22 cellular contexts compared by ENCODE assay signal in the genomic region with DNA sequence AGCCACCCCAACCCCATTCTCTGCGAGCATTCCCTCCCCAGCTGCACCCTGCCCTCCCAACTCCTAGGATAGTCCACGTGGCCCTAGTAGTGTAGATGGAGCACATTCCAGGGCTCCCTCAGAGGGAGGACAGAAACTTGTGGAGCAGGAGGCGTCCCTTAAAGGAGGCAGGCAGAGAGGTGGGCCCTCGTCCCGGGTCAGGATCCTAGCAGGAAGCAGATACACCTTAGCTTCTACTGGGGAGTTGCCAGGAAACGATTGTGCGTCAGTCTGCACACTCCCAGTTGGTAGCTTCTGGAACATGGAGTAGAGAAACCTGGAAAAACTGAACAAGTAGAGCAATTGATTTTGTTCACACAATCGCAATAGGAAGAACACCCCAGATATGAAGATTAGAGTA.
"Had no signal": no experiment of that assay in that cellular context is flagged by ENCODE, and none has a peak within 500 bp of the region (broad histone marks: within the 10 kb centered on the region; RNA-seq: fewer than 3 reads in every experiment).

No MANE protein-coding gene starts in this region.

- H3K4me1 Mint-ChIP-seq: nephron had no signal

- H3K27ac Mint-ChIP-seq: activated T-helper 1 cell treated with anti-CD3 and anti-CD28 coated beads, Interleukin-12 subunit alpha, Interleukin-12 subunit beta, Interleukin-2, Interleukin-4 antibody, amounts not matched to agents 30 ng/mL and 10 ng/mL and 1 ng/mL, durations not matched to agents 14 hours and 24 hours and 36 hours; nephron; stimulated activated naive CD8-positive, alpha-beta T cell treated with anti-CD3 and anti-CD28 coated beads, Interleukin-15, Interleukin-2, amounts not matched to agents 100 ng/mL and 50 ng/mL, for 24 hours had no signal

- H3K36me3 ChIP-seq: adrenal gland, cardiac muscle cell, left ventricle myocardium inferior, upper lobe of left lung, WERI-Rb-1 had no signal

- H3K9me3 ChIP-seq: adrenal gland, left ventricle myocardium inferior, upper lobe of left lung had no signal

- H3K27me3 ChIP-seq: adrenal gland, upper lobe of left lung had no signal

- H3K9me3 Mint-ChIP-seq: activated naive CD4-positive, alpha-beta T cell treated with anti-CD3 and anti-CD28 coated beads, Interleukin-2, amount 50 U/mL, for 72 hours; activated T-helper 1 cell treated with anti-CD3 and anti-CD28 coated beads, Interleukin-12 subunit alpha, Interleukin-12 subunit beta, Interleukin-2, Interleukin-4 antibody, amounts not matched to agents 30 ng/mL and 10 ng/mL and 1 ng/mL, durations not matched to agents 14 hours and 24 hours and 36 hours; nephron; stimulated activated naive CD8-positive, alpha-beta T cell treated with anti-CD3 and anti-CD28 coated beads, Interleukin-15, Interleukin-2, amounts not matched to agents 100 ng/mL and 50 ng/mL, for 24 hours had no signal

- H3K4me3 Mint-ChIP-seq: activated T-helper 1 cell treated with anti-CD3 and anti-CD28 coated beads, Interleukin-12 subunit alpha, Interleukin-12 subunit beta, Interleukin-2, Interleukin-4 antibody, amounts not matched to agents 30 ng/mL and 10 ng/mL and 1 ng/mL, durations not matched to agents 14 hours and 24 hours and 36 hours; nephron; stimulated activated naive CD8-positive, alpha-beta T cell treated with anti-CD3 and anti-CD28 coated beads, Interleukin-15, Interleukin-2, amounts not matched to agents 100 ng/mL and 50 ng/mL, for 24 hours had no signal

- H3K27ac ChIP-seq: adrenal gland, cardiac muscle cell, left ventricle myocardium inferior, upper lobe of left lung, WERI-Rb-1 had no signal

- H3K4me3 ChIP-seq: adrenal gland, cardiac muscle cell, left ventricle myocardium inferior, upper lobe of left lung had no signal

- H3K36me3 Mint-ChIP-seq: activated naive CD4-positive, alpha-beta T cell treated with anti-CD3 and anti-CD28 coated beads, Interleukin-2, amount 50 U/mL, for 72 hours had no signal

- DNase-seq: activated CD4-positive, alpha-beta T cell treated with anti-CD3 and anti-CD28 coated beads, Interleukin-2, amount 50 U/mL, for 4 hours; activated gamma-delta T cell treated with Interleukin-2 at 50 U/mL for 16 hours; activated T-cell treated with anti-CD3 and anti-CD28 coated beads for 4 hours; erythroblast; foreskin melanocyte; glutamatergic neuron; hypothalamus; kidney; left ventricle myocardium inferior; nucleus accumbens; stimulated activated CD4-positive, alpha-beta T cell treated with anti-CD3 and anti-CD28 coated beads, Interleukin-12 subunit alpha, Interleukin-12 subunit beta, amount 100 ng/mL, for 4 hours; stimulated activated CD4-positive, alpha-beta T cell treated with anti-CD3 and anti-CD28 coated beads, Interleukin-1b, Interleukin-23, amount 100 ng/mL, for 48 hours; SW 1271; T-helper 2 cell; upper lobe of left lung; WERI-Rb-1 had no signal

- ATAC-seq: activated naive CD4-positive, alpha-beta T cell treated with anti-CD3 and anti-CD28 coated beads, Interleukin-2, amount 50 U/mL, for 72 hours had no signal
